1 cellular context compared by ENCODE assay signal in the genomic region with DNA sequence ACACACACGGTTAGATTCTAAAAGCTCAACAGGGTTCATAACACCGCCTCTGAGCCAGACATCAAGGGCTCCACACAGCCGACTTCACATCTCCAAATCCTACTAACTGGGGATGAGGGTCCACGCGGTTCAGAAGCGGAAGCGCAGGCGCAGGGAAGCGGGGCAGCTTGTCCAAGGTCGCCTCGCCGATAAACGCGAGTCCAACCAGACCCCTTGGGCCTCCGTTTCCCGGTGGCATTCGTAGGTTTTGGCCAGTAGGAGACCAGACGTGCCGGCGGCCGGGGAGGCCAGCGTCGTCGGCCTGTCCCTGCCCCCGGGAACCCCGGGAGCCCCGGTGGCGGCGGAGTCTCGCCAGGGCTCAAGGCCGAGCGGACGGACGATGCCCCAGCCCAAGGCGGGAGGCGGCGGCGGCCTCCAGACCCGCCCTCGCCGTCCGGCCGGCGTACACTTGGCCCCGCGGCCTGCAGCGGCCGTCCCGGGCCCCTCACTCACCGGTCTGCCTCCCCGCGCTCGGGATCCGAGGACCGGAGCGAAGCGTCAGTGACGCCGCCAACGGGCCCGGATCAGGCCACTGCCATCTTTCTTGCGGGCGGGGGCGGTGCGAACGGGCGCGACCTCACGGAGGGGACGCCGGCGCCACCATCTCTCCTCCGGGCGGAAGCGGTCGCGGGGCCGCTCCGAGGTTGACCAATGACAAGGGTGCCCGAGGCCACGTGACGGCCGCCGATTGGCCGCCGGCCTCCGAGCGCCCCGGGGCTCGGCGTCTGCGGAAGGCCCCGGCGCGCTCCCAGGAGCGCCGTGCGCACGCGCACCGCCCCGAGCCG.
TF ChIP-seq lines count a peak whose summit lies in the region.

A gene with protein sequence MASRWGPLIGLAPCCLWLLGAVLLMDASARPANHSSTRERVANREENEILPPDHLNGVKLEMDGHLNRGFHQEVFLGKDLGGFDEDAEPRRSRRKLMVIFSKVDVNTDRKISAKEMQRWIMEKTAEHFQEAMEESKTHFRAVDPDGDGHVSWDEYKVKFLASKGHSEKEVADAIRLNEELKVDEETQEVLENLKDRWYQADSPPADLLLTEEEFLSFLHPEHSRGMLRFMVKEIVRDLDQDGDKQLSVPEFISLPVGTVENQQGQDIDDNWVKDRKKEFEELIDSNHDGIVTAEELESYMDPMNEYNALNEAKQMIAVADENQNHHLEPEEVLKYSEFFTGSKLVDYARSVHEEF (minus strand): TSS at position 602 of the 824 bp plus-strand sequence. CDS start 3,229 bp downstream, outside the sequence.

TF ChIP-seq in HCT116, 20 proteins besides CTCF, POLR2A, EP300 and RAD21 (continued from another document):
- TF ChIP-seq EGR1 (IDR thresholded peaks at IDR 0.05; ENCODE audit: low read depth) (no peak), ELF1 (IDR thresholded peaks at IDR 0.05; ENCODE audit: borderline replicate concordance, low read depth) (no peak), POLR2AphosphoS5 (IDR thresholded peaks at IDR 0.05; ENCODE audit: low read depth, low read length) (peak; percentile 75), SRF (IDR thresholded peaks at IDR 0.05; ENCODE audit: low read depth) (no peak), ATF3 (IDR thresholded peaks at IDR 0.05) (no peak), ZBTB33 (IDR thresholded peaks at IDR 0.05; ENCODE audit: extremely low read depth, insufficient replicate concordance, low read length) (no peak), YY1 (IDR thresholded peaks at IDR 0.05; ENCODE audit: extremely low read depth, insufficient replicate concordance, low read depth, low read length) (peak; percentile 100)
